ENCODE assay signal across 1 cellular context in genomic region chr16:89557230-89557935, GRCh38.
A peak's percentile ranks its signal among the peaks of the same experiment; 100 is the strongest.
TF ChIP-seq lines count a peak whose summit lies in the region.

No MANE protein-coding gene starts in this region.

TF ChIP-seq in HepG2, 621 proteins besides CTCF, POLR2A, EP300 and RAD21 (continued from another document and continues in another):
- TF ChIP-seq HMGXB4 (CRISPR knock-in tag; IDR thresholded peaks at IDR 0.05; ENCODE audit: borderline replicate concordance in 1 of 2, low read depth in 1 of 2): peak in 1 of 2 experiments; percentile 88; a peak in 2 of 4 replicates
- TF ChIP-seq ZFX (CRISPR knock-in tag; IDR thresholded peaks at IDR 0.05; ENCODE audit: low read depth): peak; percentile 72
- TF ChIP-seq ZBTB25 (CRISPR knock-in tag; IDR thresholded peaks at IDR 0.05): peak; percentile 35; the same call in 1 of the 2 replicates
- TF ChIP-seq MTF2 (CRISPR knock-in tag; IDR thresholded peaks at IDR 0.05; ENCODE audit: borderline replicate concordance): no peak
- TF ChIP-seq KMT2B (CRISPR knock-in tag; IDR thresholded peaks at IDR 0.05): 0 out of 2 replicates have a peak, but pooled peaks have one; percentile 38
- peak; percentile 65 for TF ChIP-seq ZNF331 (CRISPR knock-in tag; IDR thresholded peaks at IDR 0.05)
- TF ChIP-seq FOXO4 (CRISPR knock-in tag; conservative IDR thresholded peaks at IDR 0.05): no peak
- TF ChIP-seq ZBTB33 (CRISPR knock-in tag; IDR thresholded peaks at IDR 0.05): peak; percentile 79
- no peak for TF ChIP-seq ZBTB43 (CRISPR knock-in tag; conservative IDR thresholded peaks at IDR 0.05)
- 0 out of 2 replicates have a peak, but pooled peaks have one; percentile 43 for TF ChIP-seq HOMEZ (CRISPR knock-in tag; IDR thresholded peaks at IDR 0.05; ENCODE audit: low read depth)
- no peak for TF ChIP-seq CHD4 (IDR thresholded peaks at IDR 0.05; ENCODE audit: borderline replicate concordance, low read length)
- peak; percentile 44; the same call in 1 of the 2 replicates for TF ChIP-seq ZGPAT (CRISPR knock-in tag; IDR thresholded peaks at IDR 0.05)
- TF ChIP-seq ZNF230 (CRISPR knock-in tag; IDR thresholded peaks at IDR 0.05): 0 out of 2 replicates have a peak, but pooled peaks have one; percentile 16
- TF ChIP-seq ZMYM2 (CRISPR knock-in tag; IDR thresholded peaks at IDR 0.05): no peak
- 0 out of 2 replicates have a peak, but pooled peaks have one; percentile 61 for TF ChIP-seq POLR2AphosphoS2 (IDR thresholded peaks at IDR 0.05; ENCODE audit: low read depth, low read length)
- peak; percentile 82 for TF ChIP-seq SAP130 (CRISPR knock-in tag; IDR thresholded peaks at IDR 0.05; ENCODE audit: low read depth)
- TF ChIP-seq SNRNP70 (IDR thresholded peaks at IDR 0.05; ENCODE audit: low read depth, low read length): no peak
- TF ChIP-seq FOXM1 (CRISPR knock-in tag; IDR thresholded peaks at IDR 0.05): no peak
- peak; percentile 17; the same call in 1 of the 2 replicates for TF ChIP-seq ZNF768 (CRISPR knock-in tag; IDR thresholded peaks at IDR 0.05)
- no peak for TF ChIP-seq TBX2 (CRISPR knock-in tag; IDR thresholded peaks at IDR 0.05; ENCODE audit: borderline replicate concordance)
- no peak for TF ChIP-seq ARHGAP35 (CRISPR knock-in tag; IDR thresholded peaks at IDR 0.05; ENCODE audit: borderline replicate concordance)
- TF ChIP-seq ERF (CRISPR knock-in tag; IDR thresholded peaks at IDR 0.05): peak; percentile 75; the same call in 1 of the 2 replicates
- no peak for TF ChIP-seq CREM (IDR thresholded peaks at IDR 0.05)
- TF ChIP-seq CREM (CRISPR knock-in tag; IDR thresholded peaks at IDR 0.05): no peak
- peak; percentile 28 for TF ChIP-seq SKI (IDR thresholded peaks at IDR 0.05; ENCODE audit: partially characterized antibody)
- no peak for TF ChIP-seq ZNF639 (CRISPR knock-in tag; conservative IDR thresholded peaks at IDR 0.05)
- no peak for TF ChIP-seq CSRNP2 (CRISPR knock-in tag; conservative IDR thresholded peaks at IDR 0.05; ENCODE audit: low read depth)
- TF ChIP-seq HOXA9 (CRISPR knock-in tag; IDR thresholded peaks at IDR 0.05; ENCODE audit: borderline replicate concordance): peak; percentile 67; the same call in 1 of the 2 replicates
- TF ChIP-seq PATZ1 (CRISPR knock-in tag; IDR thresholded peaks at IDR 0.05): peak; percentile 39; the same call in 1 of the 2 replicates
- no peak for TF ChIP-seq RORA (CRISPR knock-in tag; IDR thresholded peaks at IDR 0.05)
- TF ChIP-seq PLRG1 (conservative IDR thresholded peaks at IDR 0.05): no peak
- peak; percentile 47; the same call in 1 of the 2 replicates for TF ChIP-seq HOXA3 (CRISPR knock-in tag; IDR thresholded peaks at IDR 0.05)
- 0 out of 2 replicates have a peak, but pooled peaks have one; percentile 57 for TF ChIP-seq ZNF264 (CRISPR knock-in tag; IDR thresholded peaks at IDR 0.05)
- TF ChIP-seq ZNF329 (CRISPR knock-in tag; IDR thresholded peaks at IDR 0.05; ENCODE audit: low read depth): 0 out of 2 replicates have a peak, but pooled peaks have one; percentile 22
- no peak for TF ChIP-seq KLF16 (CRISPR knock-in tag; IDR thresholded peaks at IDR 0.05)
- TF ChIP-seq ZNF691 (CRISPR knock-in tag; IDR thresholded peaks at IDR 0.05; ENCODE audit: borderline replicate concordance, low read depth): no peak
- TF ChIP-seq FOXK1 (CRISPR knock-in tag; IDR thresholded peaks at IDR 0.05; ENCODE audit: borderline replicate concordance, low read depth): peak; percentile 22; the same call in 1 of the 2 replicates
- TF ChIP-seq USF2 (IDR thresholded peaks at IDR 0.05; ENCODE audit: low read depth, low read length): 0 out of 2 replicates have a peak, but pooled peaks have one; percentile 15
- TF ChIP-seq USF2 (CRISPR knock-in tag; IDR thresholded peaks at IDR 0.05; ENCODE audit: borderline replicate concordance): no peak
- TF ChIP-seq ARNT2 (CRISPR knock-in tag; IDR thresholded peaks at IDR 0.05; ENCODE audit: low read depth): peak; percentile 72; the same call in 1 of the 2 replicates
- no peak for TF ChIP-seq ZBTB42 (CRISPR knock-in tag; IDR thresholded peaks at IDR 0.05)
- TF ChIP-seq SP140L (CRISPR knock-in tag; IDR thresholded peaks at IDR 0.05; ENCODE audit: borderline replicate concordance): no peak
